ENCODE assay signal across 33 cellular contexts in genomic region chr1:7464736-7465135, GRCh38.
DNase-seq lines count a peak whose midpoint lies in the region; ATAC-seq and TF ChIP-seq lines count a peak whose summit lies in the region.
"Had no signal": no experiment of that assay in that cellular context is flagged by ENCODE, and none has a peak within 500 bp of the region (broad histone marks: within the 10 kb centered on the region; RNA-seq: fewer than 3 reads in every experiment).

No MANE protein-coding gene starts in this region.

- no peaks in the 10 kb centered on the region for H3K9me3 ChIP-seq in WERI-Rb-1 (ENCODE audit: severe bottlenecking)
- no peaks in the 10 kb centered on the region for H3K9me3 ChIP-seq in neuronal stem cell (replicated peaks in 1 of 2; ENCODE audit: control insufficient read depth in 2 of 2, insufficient read depth in 1 of 2, low read depth in 1 of 2, low read length in 2 of 2)
- H3K9me3 ChIP-seq in left ventricle myocardium inferior (replicated peaks) = no peaks in the 10 kb centered on the region
- H3K9me3 ChIP-seq: A549; BE2C; BLaER1; BLaER1 treated with 17β-estradiol and CSF1 and Interleukin-3, amounts not matched to agents 10 nM and 100 nM; Caco-2 had no signal

- H4K8ac ChIP-seq in neuronal stem cell (ENCODE audit: low read depth, low read length) = no peak overlapping the region

- H3K4ac ChIP-seq in neuronal stem cell (ENCODE audit: low read length) = no peak overlapping the region

- no peaks in the 10 kb centered on the region for H3K4me1 Mint-ChIP-seq in activated CD8-positive, alpha-beta T cell treated with anti-CD3 and anti-CD28 coated beads, Interleukin-2, amount 10 ng/mL, durations not matched to agents 7 days and 5 days (ENCODE audit: low read depth)
- H3K4me1 Mint-ChIP-seq: B cell; CD14-positive monocyte; CD4-positive, alpha-beta memory T cell; CD4-positive, CD25-positive, alpha-beta regulatory T cell; CD8-positive, alpha-beta memory T cell had no signal

- no peak overlapping the region for H2AK5ac ChIP-seq in neuronal stem cell (ENCODE audit: low read depth, low read length)

- H3K23ac ChIP-seq in neuronal stem cell (ENCODE audit: low read depth, low read length, poor library complexity) = no peak overlapping the region

- intact Hi-C loops in left ventricle myocardium inferior (cut with micrococcal nuclease) = no loop called here

- no peak overlapping the region for H3K27ac Mint-ChIP-seq in activated CD8-positive, alpha-beta T cell treated with anti-CD3 and anti-CD28 coated beads, Interleukin-2, amount 10 ng/mL, durations not matched to agents 7 days and 5 days
- H3K27ac Mint-ChIP-seq: B cell; CD14-positive monocyte; CD4-positive, alpha-beta memory T cell; CD4-positive, alpha-beta T cell; CD4-positive, CD25-positive, alpha-beta regulatory T cell; CD8-positive, alpha-beta memory T cell; CD8-positive, alpha-beta T cell had no signal

- no peak overlapping the region for H3K4me2 ChIP-seq in neuronal stem cell (ENCODE audit: insufficient read depth, low read length, poor library complexity, severe bottlenecking)
- H3K4me2 ChIP-seq: A549; BLaER1; BLaER1 treated with 17β-estradiol and CSF1 and Interleukin-3, amounts not matched to agents 10 nM and 100 nM had no signal

- H3K9me3 Mint-ChIP-seq in activated CD8-positive, alpha-beta T cell treated with anti-CD3 and anti-CD28 coated beads, Interleukin-2, amount 10 ng/mL, durations not matched to agents 7 days and 5 days (ENCODE audit: insufficient read depth) = no peaks in the 10 kb centered on the region
- H3K9me3 Mint-ChIP-seq: CD4-positive, alpha-beta T cell; CD8-positive, alpha-beta memory T cell; CD8-positive, alpha-beta T cell had no signal

- TF ChIP-seq CTCF in WERI-Rb-1 (IDR thresholded peaks at IDR 0.05; ENCODE audit: low read depth, low read length) = no peak
- TF ChIP-seq CTCF in left ventricle myocardium inferior (IDR thresholded peaks at IDR 0.05; ENCODE audit: borderline replicate concordance) = no peak

- POLR2A ChIA-PET in activated CD8-positive, alpha-beta T cell treated with anti-CD3 and anti-CD28 coated beads, Interleukin-2, amount 10 ng/mL, durations not matched to agents 7 days and 5 days (lab: Charles Lee) = no interaction called here

- peak overlapping the region; percentile 40 for H4K91ac ChIP-seq in neuronal stem cell (ENCODE audit: low read depth, low read length, poor library complexity)

- no peaks in the 10 kb centered on the region for H3K27me3 ChIP-seq in WERI-Rb-1 (ENCODE audit: insufficient read depth, low read depth, severe bottlenecking)
- H3K27me3 ChIP-seq in neuronal stem cell (ENCODE audit: control insufficient read depth in 3 of 3, insufficient read depth in 3 of 3, low read depth in 1 of 3, low read length in 3 of 3) = peaks cover 0 to 16% (median 0%) of the 10 kb centered on the region in 3 experiments
- no peaks in the 10 kb centered on the region for H3K27me3 ChIP-seq in left ventricle myocardium inferior (ENCODE audit: low read depth)
- H3K27me3 ChIP-seq: BE2C; BLaER1; BLaER1 treated with 17β-estradiol and CSF1 and Interleukin-3, amounts not matched to agents 10 nM and 100 nM had no signal

- CTCF ChIA-PET in activated CD8-positive, alpha-beta T cell treated with anti-CD3 and anti-CD28 coated beads, Interleukin-2, amount 10 ng/mL, durations not matched to agents 7 days and 5 days (lab: Charles Lee) = no interaction called here

- H3K9ac ChIP-seq in neuronal stem cell (ENCODE audit: low read depth, low read length, poor library complexity) = no peak overlapping the region
- H3K9ac ChIP-seq: BLaER1; BLaER1 treated with 17β-estradiol and CSF1 and Interleukin-3, amounts not matched to agents 10 nM and 100 nM had no signal

- H3K27me3 Mint-ChIP-seq in activated CD8-positive, alpha-beta T cell treated with anti-CD3 and anti-CD28 coated beads, Interleukin-2, amount 10 ng/mL, durations not matched to agents 7 days and 5 days (ENCODE audit: low read depth) = no peaks in the 10 kb centered on the region

- H2BK5ac ChIP-seq in neuronal stem cell (ENCODE audit: low read length) = no peak overlapping the region

- no peak overlapping the region for H2BK120ac ChIP-seq in neuronal stem cell (ENCODE audit: low read depth, low read length)

- H3K4me3 ChIP-seq in WERI-Rb-1 (ENCODE audit: low read depth, low read length) (no peak overlapping the region), neuronal stem cell (ENCODE audit: low read length in 2 of 2) (no peak overlapping the region), left ventricle myocardium inferior (no peak overlapping the region)
- H3K4me3 ChIP-seq: A549; BLaER1; BLaER1 treated with 17β-estradiol and CSF1 and Interleukin-3, amounts not matched to agents 10 nM and 100 nM had no signal

- H3K79me1 ChIP-seq in neuronal stem cell (ENCODE audit: low read depth, low read length) = no peaks in the 10 kb centered on the region

- H2AFZ ChIP-seq in neuronal stem cell (ENCODE audit: low read length) = no peak overlapping the region

- no CpG with 5 or more reads among the region's 12 CpGs for WGBS in neuronal stem cell (ENCODE audit: extremely low coverage in 2 of 2, insufficient read length in 2 of 2, insufficient replicate concordance in 1 of 2), 2 donors

- peak overlapping the region; percentile 85 for H3K27ac ChIP-seq in WERI-Rb-1
- no peak overlapping the region for H3K27ac ChIP-seq in neuronal stem cell (replicated peaks; ENCODE audit: low read length)
- no peak overlapping the region for H3K27ac ChIP-seq in left ventricle myocardium inferior (replicated peaks)
- H3K27ac ChIP-seq: 22Rv1; BLaER1; BLaER1 treated with 17β-estradiol and CSF1 and Interleukin-3, amounts not matched to agents 10 nM and 100 nM; C4-2B had no signal

- peak; percentile 18 for DNase-seq in NCI-H82 (lab: John Stamatoyannopoulos, UW)
- no peak for DNase-seq in NCI-H82 treated with DMSO at 0.1 percent for 48 hours (lab: John Stamatoyannopoulos, UW; ENCODE audit: unreplicated experiment)
- peak; percentile 44 for DNase-seq in WERI-Rb-1
- DNase-seq in neuronal stem cell (ENCODE audit: low spot score) = no peak
- no peak for DNase-seq in activated CD8-positive, alpha-beta T cell treated with anti-CD3 and anti-CD28 coated beads, Interleukin-2, amount 10 ng/mL, durations not matched to agents 7 days and 5 days
- DNase-seq in left ventricle myocardium inferior = no peak
- DNase-seq: 8988T; ACHN; AML-193; BE2C; C1 segment of cervical spinal cord; Caco-2; Calu3; CD4-positive, alpha-beta memory T cell; CD4-positive, alpha-beta T cell; CD4-positive, CD25-positive, alpha-beta regulatory T cell; CD8-positive, alpha-beta memory T cell; CD8-positive, alpha-beta T cell; COR-L47; DMS 273 treated with DMSO at 0.1 percent for 48 hours; DMS153; DMS53; DMS79; DMS79 treated with DMSO at 0.1 percent for 48 hours; DND-41; EL had no signal

- no peak overlapping the region for H3K4me3 Mint-ChIP-seq in activated CD8-positive, alpha-beta T cell treated with anti-CD3 and anti-CD28 coated beads, Interleukin-2, amount 10 ng/mL, durations not matched to agents 7 days and 5 days
- H3K4me3 Mint-ChIP-seq: B cell; CD14-positive monocyte; CD4-positive, alpha-beta memory T cell; CD4-positive, alpha-beta T cell; CD4-positive, CD25-positive, alpha-beta regulatory T cell; CD8-positive, alpha-beta memory T cell; CD8-positive, alpha-beta T cell had no signal

- H2BK15ac ChIP-seq in neuronal stem cell (ENCODE audit: low read length) = no peak overlapping the region

- no peak overlapping the region for H3K14ac ChIP-seq in neuronal stem cell (ENCODE audit: low read length)

- no peaks in the 10 kb centered on the region for H3K36me3 Mint-ChIP-seq in activated CD8-positive, alpha-beta T cell treated with anti-CD3 and anti-CD28 coated beads, Interleukin-2, amount 10 ng/mL, durations not matched to agents 7 days and 5 days (ENCODE audit: low read depth)
- H3K36me3 Mint-ChIP-seq: CD14-positive monocyte; CD4-positive, alpha-beta memory T cell; CD4-positive, CD25-positive, alpha-beta regulatory T cell; CD8-positive, alpha-beta memory T cell; CD8-positive, alpha-beta T cell had no signal

- no peaks in the 10 kb centered on the region for H3K36me3 ChIP-seq in WERI-Rb-1
- H3K36me3 ChIP-seq in neuronal stem cell (replicated peaks in 1 of 2; ENCODE audit: control insufficient read depth in 2 of 2, insufficient read depth in 2 of 2, low read length in 2 of 2) = no peaks in the 10 kb centered on the region
- H3K36me3 ChIP-seq in left ventricle myocardium inferior = no peaks in the 10 kb centered on the region
- H3K36me3 ChIP-seq: BE2C; BLaER1; BLaER1 treated with 17β-estradiol and CSF1 and Interleukin-3, amounts not matched to agents 10 nM and 100 nM had no signal

- H2BK12ac ChIP-seq in neuronal stem cell (ENCODE audit: low read length) = no peak overlapping the region

- no peak for ATAC-seq in activated CD8-positive, alpha-beta T cell treated with anti-CD3 and anti-CD28 coated beads, Interleukin-2, amount 10 ng/mL, durations not matched to agents 7 days and 5 days
- ATAC-seq: A549; CD8-positive, alpha-beta T cell had no signal

- no peak overlapping the region for H3K18ac ChIP-seq in neuronal stem cell (ENCODE audit: low read length)

- H3K4me1 ChIP-seq in neuronal stem cell (ENCODE audit: control insufficient read depth in 2 of 2, insufficient read depth in 1 of 2, low read depth in 1 of 2, low read length in 2 of 2) (no peaks in the 10 kb centered on the region), left ventricle myocardium inferior (peaks cover 8% of the 10 kb centered on the region)
- H3K4me1 ChIP-seq: Caco-2 had no signal

Comparison
In these comparisons a context has a peak if more than half of its experiments do, and no peak if none do; other contexts are left out.
1. DNase-seq: peak in NCI-H82 (single experiment) and WERI-Rb-1 (single experiment); none in NCI-H82 treated with DMSO at 0.1 percent for 48 hours (single experiment), neuronal stem cell (single experiment), activated CD8-positive, alpha-beta T cell treated with anti-CD3 and anti-CD28 coated beads, Interleukin-2, amount 10 ng/mL, durations not matched to agents 7 days and 5 days (single experiment) and left ventricle myocardium inferior (single experiment).